Comparison of ENCODE assay signal across 19 cellular contexts in genomic region chr2:176614049-176614448, GRCh38.
DNase-seq lines count a peak whose midpoint lies in the region; ATAC-seq and TF ChIP-seq lines count a peak whose summit lies in the region.
"Had no signal": no experiment of that assay in that cellular context is flagged by ENCODE, and none has a peak within 500 bp of the region (broad histone marks: within the 10 kb centered on the region; RNA-seq: fewer than 3 reads in every experiment).

No MANE protein-coding gene starts in this region.

- H3K36me3 Mint-ChIP-seq in natural killer cell treated with Interleukin-12 subunit alpha and Interleukin-12 subunit beta and Interleukin-15 and Interleukin-18, amount 100 ng/mL, for 72 hours, result no peaks in the 10 kb centered on the region
- H3K36me3 Mint-ChIP-seq: CD14-positive monocyte, immature natural killer cell had no signal

- no peak overlapping the region for H3K4me3 ChIP-seq in fibroblast of pulmonary artery (replicated peaks; ENCODE audit: low read depth, low read length)
- H3K4me3 ChIP-seq: heart left ventricle, left lung had no signal

- peaks cover 26 to 39% of the 10 kb centered on the region in 2 donors for H3K27me3 Mint-ChIP-seq in natural killer cell treated with Interleukin-12 subunit alpha and Interleukin-12 subunit beta and Interleukin-15 and Interleukin-18, amount 100 ng/mL, for 72 hours

- DNase-seq in left ventricle myocardium superior, result no peak
- no peak for DNase-seq in cardiac septum (ENCODE audit: low spot score)
- peak; percentile 9 for DNase-seq in SK-MEL-5 (ENCODE audit: low read depth, low spot score)
- DNase-seq in fibroblast of pulmonary artery (ENCODE audit: low read depth), result peak; percentile 18
- no peak for DNase-seq in natural killer cell treated with Interleukin-12 subunit alpha and Interleukin-12 subunit beta and Interleukin-15 and Interleukin-18, amount 100 ng/mL, for 72 hours (ENCODE audit: low spot score)
- DNase-seq: activated CD4-positive, alpha-beta T cell treated with anti-CD3 and anti-CD28 coated beads for 1 hour; activated naive CD4-positive, alpha-beta T cell; activated T-cell treated with anti-CD3 and anti-CD28 coated beads, Interleukin-2, amount 50 U/mL, for 1 hour; DMS153; GF-D8; heart left ventricle; immature natural killer cell; left lung; NCI-H524 treated with DMSO at 0.1 percent for 48 hours had no signal

- intact Hi-C loops in left ventricle myocardium superior (cut with micrococcal nuclease), result no loop called here
- intact Hi-C loops in cardiac septum (cut with DNase I), result no loop called here

- H3K4me3 Mint-ChIP-seq in natural killer cell treated with Interleukin-12 subunit alpha and Interleukin-12 subunit beta and Interleukin-15 and Interleukin-18, amount 100 ng/mL, for 72 hours, result no peak overlapping the region
- H3K4me3 Mint-ChIP-seq: dendritic cell treated with granulocyte-macrophage colony-stimulating factor and Interleukin-4, amounts not matched to agents 40 ng/mL and 50 ng/mL, for 4 days; immature natural killer cell had no signal

- H3K4me1 Mint-ChIP-seq in natural killer cell treated with Interleukin-12 subunit alpha and Interleukin-12 subunit beta and Interleukin-15 and Interleukin-18, amount 100 ng/mL, for 72 hours (ENCODE audit: low read depth in 2 of 2), result no peaks in the 10 kb centered on the region
- H3K4me1 Mint-ChIP-seq: CD14-positive monocyte, immature natural killer cell had no signal

- no peak overlapping the region for H3K27ac Mint-ChIP-seq in natural killer cell treated with Interleukin-12 subunit alpha and Interleukin-12 subunit beta and Interleukin-15 and Interleukin-18, amount 100 ng/mL, for 72 hours
- H3K27ac Mint-ChIP-seq: CD14-positive monocyte; dendritic cell treated with granulocyte-macrophage colony-stimulating factor and Interleukin-4, amounts not matched to agents 40 ng/mL and 50 ng/mL, for 4 days; immature natural killer cell had no signal

- in situ Hi-C loops in SK-MEL-5 (cut with HindIII; ENCODE audit: low pct_unique_long_range_greater_than_20kb, low sequenced_read_pairs), result no loop called here

- H3K9me3 Mint-ChIP-seq in natural killer cell treated with Interleukin-12 subunit alpha and Interleukin-12 subunit beta and Interleukin-15 and Interleukin-18, amount 100 ng/mL, for 72 hours, result no peaks in the 10 kb centered on the region
- H3K9me3 Mint-ChIP-seq: dendritic cell treated with granulocyte-macrophage colony-stimulating factor and Interleukin-4, amounts not matched to agents 40 ng/mL and 50 ng/mL, for 4 days; immature natural killer cell had no signal

- ATAC-seq in left ventricle myocardium superior (peak; percentile 19), HG03460 (IDR thresholded peaks at IDR 0.05; ENCODE audit: unreplicated experiment) (no peak), GM18868 (IDR thresholded peaks at IDR 0.05; ENCODE audit: unreplicated experiment) (no peak), HG02870 (IDR thresholded peaks at IDR 0.05; ENCODE audit: unreplicated experiment) (no peak)
- ATAC-seq in natural killer cell treated with Interleukin-12 subunit alpha and Interleukin-12 subunit beta and Interleukin-15 and Interleukin-18, amount 100 ng/mL, for 72 hours, result no peak
- ATAC-seq: left lung had no signal

- no peak for TF ChIP-seq CTCF in fibroblast of pulmonary artery (IDR thresholded peaks at IDR 0.05; ENCODE audit: low read length, missing control alignments)

Comparison
In these comparisons a context has a peak if more than half of its experiments do, and no peak if none do; other contexts are left out.
1. DNase-seq: peak in SK-MEL-5 (single experiment) and fibroblast of pulmonary artery (single experiment); none in left ventricle myocardium superior (single experiment), cardiac septum (single experiment) and natural killer cell treated with Interleukin-12 subunit alpha and Interleukin-12 subunit beta and Interleukin-15 and Interleukin-18, amount 100 ng/mL, for 72 hours (single experiment).